13 cellular contexts compared by ENCODE assay signal in genomic region chr13:20351279-20352022, GRCh38.
DNase-seq lines count a peak whose midpoint lies in the region; ATAC-seq, FAIRE-seq and TF ChIP-seq lines count a peak whose summit lies in the region.
"Had no signal": no experiment of that assay in that cellular context is flagged by ENCODE, and none has a peak within 500 bp of the region (broad histone marks: within the 10 kb centered on the region; RNA-seq: fewer than 3 reads in every experiment).

No MANE protein-coding gene starts in this region.

- no peak for ATAC-seq in WTC11
- ATAC-seq: effector memory CD8-positive, alpha-beta T cell; SK-N-SH treated with all-trans-retinoic acid at 6 μM for 48 hours had no signal

- no peaks in the 10 kb centered on the region for H3K27me3 ChIP-seq in esophagus muscularis mucosa

- H3K36me3 Mint-ChIP-seq in WTC11: no peaks in the 10 kb centered on the region
- H3K36me3 Mint-ChIP-seq in activated CD4-positive, alpha-beta memory T cell treated with anti-CD3 and anti-CD28 coated beads, Interleukin-2, amount 10 ng/mL, durations not matched to agents 7 days and 5 days (ENCODE audit: low read depth): peaks cover 3% of the 10 kb centered on the region

- H3K27me3 Mint-ChIP-seq in WTC11 (ENCODE audit: low read depth): no peaks in the 10 kb centered on the region; the same call in 1 of the 2 replicates
- no peaks in the 10 kb centered on the region for H3K27me3 Mint-ChIP-seq in activated CD4-positive, alpha-beta memory T cell treated with anti-CD3 and anti-CD28 coated beads, Interleukin-2, amount 10 ng/mL, durations not matched to agents 7 days and 5 days

- POLR2A ChIA-PET in WTC11 (lab: Charles Lee): no interaction called here
- POLR2A ChIA-PET in activated CD4-positive, alpha-beta memory T cell treated with anti-CD3 and anti-CD28 coated beads, Interleukin-2, amount 10 ng/mL, durations not matched to agents 7 days and 5 days (lab: Charles Lee): no interaction called here

- intact Hi-C loops in esophagus muscularis mucosa (cut with DNase I): loop anchor here (5.0 kb wide), 1 partner anchor 51 kb away; no protein-coding TSS in a partner anchor

- H3K4me3 ChIP-seq in esophagus muscularis mucosa: no peak overlapping the region

- H3K4me3 Mint-ChIP-seq in WTC11: no peak overlapping the region
- H3K4me3 Mint-ChIP-seq in activated CD4-positive, alpha-beta memory T cell treated with anti-CD3 and anti-CD28 coated beads, Interleukin-2, amount 10 ng/mL, durations not matched to agents 7 days and 5 days: no peak overlapping the region
- H3K4me3 Mint-ChIP-seq: effector memory CD8-positive, alpha-beta T cell had no signal

- H3K36me3 ChIP-seq in esophagus muscularis mucosa: no peaks in the 10 kb centered on the region

- no peaks in the 10 kb centered on the region for H3K4me1 ChIP-seq in esophagus muscularis mucosa

- peak; percentile 57 for FAIRE-seq in RCC 7860 (lab: Jason Lieb, UNC)
- no peak for FAIRE-seq in urothelium cell line (lab: Jason Lieb, UNC)

- CTCF ChIA-PET in WTC11 (lab: Charles Lee): no interaction called here
- CTCF ChIA-PET in activated CD4-positive, alpha-beta memory T cell treated with anti-CD3 and anti-CD28 coated beads, Interleukin-2, amount 10 ng/mL, durations not matched to agents 7 days and 5 days (lab: Charles Lee): no interaction called here

- no peak overlapping the region for H3K27ac ChIP-seq in esophagus muscularis mucosa (replicated peaks in 1 of 4)
- H3K27ac ChIP-seq: 22Rv1 had no signal

- TF ChIP-seq EP300 in esophagus muscularis mucosa (IDR thresholded peaks at IDR 0.05): no peak

- H3K4me1 Mint-ChIP-seq in WTC11: peaks cover 11% of the 10 kb centered on the region
- H3K4me1 Mint-ChIP-seq in activated CD4-positive, alpha-beta memory T cell treated with anti-CD3 and anti-CD28 coated beads, Interleukin-2, amount 10 ng/mL, durations not matched to agents 7 days and 5 days: peaks cover 7% of the 10 kb centered on the region

- 83% methylated on average over 6 of the region's 6 CpGs for WGBS in esophagus muscularis mucosa

- H3K9me3 Mint-ChIP-seq in WTC11: peaks cover 11% of the 10 kb centered on the region
- H3K9me3 Mint-ChIP-seq in activated CD4-positive, alpha-beta memory T cell treated with anti-CD3 and anti-CD28 coated beads, Interleukin-2, amount 10 ng/mL, durations not matched to agents 7 days and 5 days: peaks cover 9% of the 10 kb centered on the region
- H3K9me3 Mint-ChIP-seq: effector memory CD8-positive, alpha-beta T cell had no signal

- no peak for TF ChIP-seq POLR2A in esophagus muscularis mucosa (IDR thresholded peaks at IDR 0.05; ENCODE audit: low read depth)

- no peak for TF ChIP-seq CTCF in esophagus muscularis mucosa (IDR thresholded peaks at IDR 0.05)
- TF ChIP-seq CTCF in WTC11 (IDR thresholded peaks at IDR 0.05): no peak

- no peaks in the 10 kb centered on the region for H3K9me3 ChIP-seq in esophagus muscularis mucosa

- no peak overlapping the region for H3K27ac Mint-ChIP-seq in WTC11
- H3K27ac Mint-ChIP-seq in activated CD4-positive, alpha-beta memory T cell treated with anti-CD3 and anti-CD28 coated beads, Interleukin-2, amount 10 ng/mL, durations not matched to agents 7 days and 5 days: no peak overlapping the region
- H3K27ac Mint-ChIP-seq: effector memory CD8-positive, alpha-beta T cell had no signal

- peak; percentile 45 for DNase-seq in activated CD8-positive, alpha-beta memory T cell treated with anti-CD3 and anti-CD28 coated beads for 24 hours
- no peak for DNase-seq in activated CD8-positive, alpha-beta memory T cell treated with anti-CD3 and anti-CD28 coated beads, Interleukin-2, amount 50 U/mL, for 4 hours
- DNase-seq in RCC 7860 (ENCODE audit: low spot score) (peak; percentile 29), esophagus muscularis mucosa (ENCODE audit: extremely low spot score) (peak; percentile 86), urothelium cell line (ENCODE audit: low spot score) (peak; percentile 57), WTC11 (ENCODE audit: low spot score) (no peak)
- no peak for DNase-seq in activated effector memory CD4-positive, alpha-beta T cell treated with anti-CD3 and anti-CD28 coated beads, Interleukin-2, amount 50 U/mL, for 16 hours
- DNase-seq in activated CD4-positive, alpha-beta memory T cell treated with anti-CD3 and anti-CD28 coated beads, Interleukin-2, amount 10 ng/mL, durations not matched to agents 7 days and 5 days: no peak
- DNase-seq: activated CD4-positive, alpha-beta T cell treated with anti-CD3 and anti-CD28 coated beads, Interleukin-2, amount 50 U/mL, for 48 hours; effector memory CD8-positive, alpha-beta T cell; KG1 had no signal

TF ChIP-seq in WTC11, 78 proteins besides CTCF, POLR2A, EP300 and RAD21 (continues in another document):
- TF ChIP-seq IRF1 (CRISPR knock-in tag; IDR thresholded peaks at IDR 0.05) (no peak), HMGA2 (CRISPR knock-in tag; IDR thresholded peaks at IDR 0.05) (no peak), MAX (CRISPR knock-in tag; IDR thresholded peaks at IDR 0.05) (no peak), KAT7 (CRISPR knock-in tag; IDR thresholded peaks at IDR 0.05; ENCODE audit: borderline replicate concordance) (no peak), USF2 (CRISPR knock-in tag; IDR thresholded peaks at IDR 0.05) (no peak), ZNF232 (CRISPR knock-in tag; IDR thresholded peaks at IDR 0.05) (no peak), MXD4 (CRISPR knock-in tag; IDR thresholded peaks at IDR 0.05; ENCODE audit: borderline replicate concordance) (no peak), ZNF219 (CRISPR knock-in tag; IDR thresholded peaks at IDR 0.05; ENCODE audit: borderline replicate concordance) (no peak), NFYB (CRISPR knock-in tag; conservative IDR thresholded peaks at IDR 0.05; ENCODE audit: low read depth) (no peak), PRDM15 (CRISPR knock-in tag; IDR thresholded peaks at IDR 0.05) (no peak), RELA (CRISPR knock-in tag; IDR thresholded peaks at IDR 0.05; ENCODE audit: borderline replicate concordance) (no peak), MYBL2 (CRISPR knock-in tag; IDR thresholded peaks at IDR 0.05) (no peak), ATF2 (CRISPR knock-in tag; IDR thresholded peaks at IDR 0.05; ENCODE audit: borderline replicate concordance, low read depth) (no peak), TCF7 (CRISPR knock-in tag; IDR thresholded peaks at IDR 0.05; ENCODE audit: low read depth) (no peak), FOXP1 (CRISPR knock-in tag; IDR thresholded peaks at IDR 0.05; ENCODE audit: borderline replicate concordance) (no peak), EMX1 (CRISPR knock-in tag; IDR thresholded peaks at IDR 0.05) (no peak)

Comparison
In these comparisons a context has a peak if more than half of its experiments do, and no peak if none do; other contexts are left out.
1. DNase-seq: peak in activated CD8-positive, alpha-beta memory T cell treated with anti-CD3 and anti-CD28 coated beads for 24 hours (single experiment), RCC 7860 (single experiment), esophagus muscularis mucosa (single experiment) and urothelium cell line (single experiment); none in activated CD8-positive, alpha-beta memory T cell treated with anti-CD3 and anti-CD28 coated beads, Interleukin-2, amount 50 U/mL, for 4 hours (single experiment), WTC11 (single experiment), activated effector memory CD4-positive, alpha-beta T cell treated with anti-CD3 and anti-CD28 coated beads, Interleukin-2, amount 50 U/mL, for 16 hours (single experiment) and activated CD4-positive, alpha-beta memory T cell treated with anti-CD3 and anti-CD28 coated beads, Interleukin-2, amount 10 ng/mL, durations not matched to agents 7 days and 5 days (single experiment).